16 cellular contexts compared by ENCODE assay signal in genomic region chr11:80495116-80495515, GRCh38.
"Had no signal": no experiment of that assay in that cellular context is flagged by ENCODE, and none has a peak within 500 bp of the region (broad histone marks: within the 10 kb centered on the region; RNA-seq: fewer than 3 reads in every experiment).

No MANE protein-coding gene starts in this region.

- DNase-seq: effector memory CD8-positive, alpha-beta T cell; erythroblast; foreskin melanocyte; head of caudate nucleus; naive thymus-derived CD4-positive, alpha-beta T cell; psoas muscle; stimulated activated CD4-positive, alpha-beta T cell treated with anti-CD3 and anti-CD28 coated beads, Interleukin-2, amount 100 ng/mL, for 24 hours; stimulated activated naive CD4-positive, alpha-beta T cell; stomach; substantia nigra; transverse colon had no signal

- H3K27me3 ChIP-seq: hepatocyte, neutrophil, stomach, transverse colon had no signal

- H3K4me1 ChIP-seq: psoas muscle, stomach, transverse colon had no signal

- H3K27ac ChIP-seq: hepatocyte, neutrophil, psoas muscle, stomach, thoracic aorta, transverse colon had no signal

- H3K27me3 Mint-ChIP-seq: dendritic cell treated with granulocyte-macrophage colony-stimulating factor and Interleukin-4, amounts not matched to agents 40 ng/mL and 50 ng/mL, for 4 days; effector memory CD8-positive, alpha-beta T cell; naive thymus-derived CD4-positive, alpha-beta T cell had no signal

- H3K27ac Mint-ChIP-seq: dendritic cell treated with granulocyte-macrophage colony-stimulating factor and Interleukin-4, amounts not matched to agents 40 ng/mL and 50 ng/mL, for 4 days; effector memory CD8-positive, alpha-beta T cell; naive thymus-derived CD4-positive, alpha-beta T cell had no signal

- H3K36me3 ChIP-seq: neutrophil, stomach, thoracic aorta, transverse colon had no signal

- H3K9me3 ChIP-seq: neutrophil had no signal

- H3K4me3 Mint-ChIP-seq: dendritic cell treated with granulocyte-macrophage colony-stimulating factor and Interleukin-4, amounts not matched to agents 40 ng/mL and 50 ng/mL, for 4 days; effector memory CD8-positive, alpha-beta T cell; naive thymus-derived CD4-positive, alpha-beta T cell had no signal

- H3K4me3 ChIP-seq: hepatocyte, psoas muscle, stomach, thoracic aorta, transverse colon had no signal

- H3K4me1 Mint-ChIP-seq: naive thymus-derived CD4-positive, alpha-beta T cell had no signal

- ATAC-seq: effector memory CD8-positive, alpha-beta T cell; naive thymus-derived CD4-positive, alpha-beta T cell; psoas muscle; sciatic nerve had no signal
